In the genomic region with DNA sequence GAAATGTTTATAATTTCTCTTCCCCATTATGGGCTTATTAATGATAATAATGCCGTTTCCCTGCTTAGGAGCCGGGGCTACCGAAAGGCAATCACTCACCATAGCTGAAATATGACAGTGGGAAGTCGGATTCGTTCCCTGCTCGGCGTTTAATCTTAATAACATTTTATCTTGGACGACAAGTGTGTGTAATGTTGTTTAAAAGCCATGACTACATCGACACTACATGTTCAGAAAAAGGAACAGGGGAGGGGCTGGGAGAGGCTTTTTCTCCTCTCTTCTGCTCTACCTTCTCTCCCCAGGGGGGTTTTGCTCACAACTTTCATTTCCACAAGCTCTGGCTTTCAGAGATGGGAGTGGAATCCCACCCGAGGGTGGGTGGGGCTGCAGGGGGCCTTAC, we compare ENCODE assay signal across 11 cellular contexts.
"Had no signal": no experiment of that assay in that cellular context is flagged by ENCODE, and none has a peak within 500 bp of the region (broad histone marks: within the 10 kb centered on the region; RNA-seq: fewer than 3 reads in every experiment).

No MANE protein-coding gene starts in this region.

- H3K27ac ChIP-seq: coronary artery had no signal

- ATAC-seq: activated CD8-positive, alpha-beta T cell treated with anti-CD3 and anti-CD28 coated beads, Interleukin-2, amount 10 ng/mL, durations not matched to agents 7 days and 5 days; stimulated activated effector memory CD8-positive, alpha-beta T cell treated with anti-CD3 and anti-CD28 coated beads, Interleukin-12 subunit alpha, Interleukin-12 subunit beta, amount 100 ng/mL, for 72 hours had no signal

- DNase-seq: activated CD4-positive, alpha-beta T cell treated with anti-CD3 and anti-CD28 coated beads for 4 hours; activated CD8-positive, alpha-beta memory T cell treated with anti-CD3 and anti-CD28 coated beads, Interleukin-2, amount 50 U/mL, for 48 hours; activated CD8-positive, alpha-beta T cell treated with anti-CD3 and anti-CD28 coated beads, Interleukin-2, amount 10 ng/mL, durations not matched to agents 7 days and 5 days; activated naive CD4-positive, alpha-beta T cell treated with Interleukin-2 at 50 U/mL for 16 hours; caudate nucleus; effector CD8-positive, alpha-beta T cell; retina; small intestine had no signal

- H3K9me3 Mint-ChIP-seq: stimulated activated effector memory CD8-positive, alpha-beta T cell treated with anti-CD3 and anti-CD28 coated beads, Interleukin-12 subunit alpha, Interleukin-12 subunit beta, amount 100 ng/mL, for 72 hours; type B pancreatic cell had no signal

- H3K4me3 ChIP-seq: coronary artery had no signal

- H3K27ac Mint-ChIP-seq: activated CD8-positive, alpha-beta T cell treated with anti-CD3 and anti-CD28 coated beads, Interleukin-2, amount 10 ng/mL, durations not matched to agents 7 days and 5 days; stimulated activated effector memory CD8-positive, alpha-beta T cell treated with anti-CD3 and anti-CD28 coated beads, Interleukin-12 subunit alpha, Interleukin-12 subunit beta, amount 100 ng/mL, for 72 hours; type B pancreatic cell had no signal

- H3K36me3 Mint-ChIP-seq: stimulated activated effector memory CD8-positive, alpha-beta T cell treated with anti-CD3 and anti-CD28 coated beads, Interleukin-12 subunit alpha, Interleukin-12 subunit beta, amount 100 ng/mL, for 72 hours; type B pancreatic cell had no signal
